ENCODE assay signal across 8 cellular contexts in the genomic region with DNA sequence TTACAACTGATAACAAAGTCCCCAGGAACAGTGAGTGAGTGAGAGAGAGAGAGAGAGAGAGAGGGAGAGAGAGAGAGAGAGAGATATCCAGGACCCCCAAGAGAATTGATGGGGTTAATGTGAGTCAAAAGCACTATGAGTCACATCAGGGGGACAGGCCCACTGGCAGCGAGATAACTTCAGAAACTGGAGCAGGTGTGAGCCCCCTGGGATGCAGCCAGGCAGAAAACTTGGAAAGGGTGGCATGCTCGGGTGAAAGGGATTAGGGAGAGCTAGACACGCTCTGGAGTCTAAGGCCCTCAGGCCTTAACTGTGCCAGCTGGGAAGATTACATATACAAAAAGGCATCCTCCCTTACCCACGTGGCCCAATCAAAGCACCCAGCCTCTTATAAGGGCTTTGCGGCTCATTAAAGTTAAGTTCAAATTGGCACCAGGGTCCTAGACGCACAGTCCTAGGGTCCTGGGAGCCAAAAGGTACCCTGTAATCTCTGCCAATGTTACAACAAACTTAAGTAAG. TPM values are rescaled to one million over a fixed set of nuclear protein-coding genes. Genes with fewer than 3 reads are reported as not detected.
DNase-seq lines count a peak whose midpoint lies in the region; ATAC-seq and TF ChIP-seq lines count a peak whose summit lies in the region.

No MANE protein-coding gene starts in this region.

- intact Hi-C loops in testis (cut with DNase I; ENCODE audit: low total_unique reads): no loop called here

- no peaks in the 10 kb centered on the region for H3K36me3 ChIP-seq in liver (ENCODE audit: control insufficient read depth in 4 of 4, insufficient read depth in 3 of 4, low read depth in 1 of 4, low read length in 3 of 4)
- H3K36me3 ChIP-seq in testis (ENCODE audit: low read depth, missing control alignments): no peaks in the 10 kb centered on the region

- peaks cover 0 to 6% (median 4%) of the 10 kb centered on the region in 4 donors for H3K4me1 ChIP-seq in liver (ENCODE audit: control insufficient read depth in 4 of 4, insufficient read depth in 4 of 4, low read length in 3 of 4)
- H3K4me1 ChIP-seq in testis: no peaks in the 10 kb centered on the region

- peak; percentile 21 for ATAC-seq in HG03378 (IDR thresholded peaks at IDR 0.05; ENCODE audit: unreplicated experiment)

- H3K9ac ChIP-seq in liver (ENCODE audit: low read depth in 1 of 2, low read length in 2 of 2): peak overlapping the region; percentile 32 to 76

- no peaks in the 10 kb centered on the region for H3K27me3 ChIP-seq in liver (ENCODE audit: control insufficient read depth in 4 of 4, insufficient read depth in 4 of 4, low read length in 3 of 4)
- H3K27me3 ChIP-seq in testis: no peaks in the 10 kb centered on the region

- TF ChIP-seq RAD21 in liver (IDR thresholded peaks at IDR 0.05): no peak

- no peak for TF ChIP-seq POLR2A in testis (IDR thresholded peaks at IDR 0.05)

- TF ChIP-seq CTCF in liver (IDR thresholded peaks at IDR 0.05; ENCODE audit: low read depth, low read length, missing input control) (no peak), testis (IDR thresholded peaks at IDR 0.05) (no peak)

- peak overlapping the region; percentile 60 to 66 (median 61) for H3K4me3 ChIP-seq in liver (ENCODE audit: low read depth in 1 of 3, low read length in 3 of 3)
- H3K4me3 ChIP-seq in testis: peak overlapping the region; percentile 64 to 77

- DNase-seq in DMS53 treated with DMSO at 0.1 percent for 48 hours (lab: John Stamatoyannopoulos, UW; ENCODE audit: unreplicated experiment) (peak; percentile 48), SW480 (ENCODE audit: low spot score) (peak; percentile 89), dedifferentiated amniotic fluid mesenchymal stem cell (ENCODE audit: extremely low spot score) (peak; percentile 70), testis (peak; percentile 54), SHP77 treated with DMSO at 0.1 percent for 48 hours (lab: John Stamatoyannopoulos, UW) (no peak), NCI-H2107 treated with DMSO at 0.1 percent for 48 hours (lab: John Stamatoyannopoulos, UW; ENCODE audit: unreplicated experiment) (no peak)

- no peaks in the 10 kb centered on the region for H3K9me3 ChIP-seq in liver (ENCODE audit: control insufficient read depth in 4 of 4, low read length in 3 of 4)
- H3K9me3 ChIP-seq in testis: no peaks in the 10 kb centered on the region

- 5% methylated on average over 6 of the region's 6 CpGs for WGBS in liver
- WGBS in testis, 2 donors: 0 to 4% methylated on average over 6 of the region's 6 CpGs

- H3K27ac ChIP-seq in liver (ENCODE audit: low read depth in 1 of 2, low read length in 2 of 2) (peak overlapping the region; percentile 88 to 90), testis (peak overlapping the region; percentile 83 to 88)

TF ChIP-seq in liver, 16 proteins besides CTCF, POLR2A, EP300 and RAD21:
- TF ChIP-seq FOXA1 (IDR thresholded peaks at IDR 0.05) (no peak), SP1 (IDR thresholded peaks at IDR 0.05) (no peak), TAF1 (conservative IDR thresholded peaks at IDR 0.05) (no peak), YY1 (IDR thresholded peaks at IDR 0.05) (no peak)
- TF ChIP-seq, protein P1, sequence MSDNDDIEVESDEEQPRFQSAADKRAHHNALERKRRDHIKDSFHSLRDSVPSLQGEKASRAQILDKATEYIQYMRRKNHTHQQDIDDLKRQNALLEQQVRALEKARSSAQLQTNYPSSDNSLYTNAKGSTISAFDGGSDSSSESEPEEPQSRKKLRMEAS (IDR thresholded peaks at IDR 0.05): peak; percentile 19
- TF ChIP-seq, protein P2, sequence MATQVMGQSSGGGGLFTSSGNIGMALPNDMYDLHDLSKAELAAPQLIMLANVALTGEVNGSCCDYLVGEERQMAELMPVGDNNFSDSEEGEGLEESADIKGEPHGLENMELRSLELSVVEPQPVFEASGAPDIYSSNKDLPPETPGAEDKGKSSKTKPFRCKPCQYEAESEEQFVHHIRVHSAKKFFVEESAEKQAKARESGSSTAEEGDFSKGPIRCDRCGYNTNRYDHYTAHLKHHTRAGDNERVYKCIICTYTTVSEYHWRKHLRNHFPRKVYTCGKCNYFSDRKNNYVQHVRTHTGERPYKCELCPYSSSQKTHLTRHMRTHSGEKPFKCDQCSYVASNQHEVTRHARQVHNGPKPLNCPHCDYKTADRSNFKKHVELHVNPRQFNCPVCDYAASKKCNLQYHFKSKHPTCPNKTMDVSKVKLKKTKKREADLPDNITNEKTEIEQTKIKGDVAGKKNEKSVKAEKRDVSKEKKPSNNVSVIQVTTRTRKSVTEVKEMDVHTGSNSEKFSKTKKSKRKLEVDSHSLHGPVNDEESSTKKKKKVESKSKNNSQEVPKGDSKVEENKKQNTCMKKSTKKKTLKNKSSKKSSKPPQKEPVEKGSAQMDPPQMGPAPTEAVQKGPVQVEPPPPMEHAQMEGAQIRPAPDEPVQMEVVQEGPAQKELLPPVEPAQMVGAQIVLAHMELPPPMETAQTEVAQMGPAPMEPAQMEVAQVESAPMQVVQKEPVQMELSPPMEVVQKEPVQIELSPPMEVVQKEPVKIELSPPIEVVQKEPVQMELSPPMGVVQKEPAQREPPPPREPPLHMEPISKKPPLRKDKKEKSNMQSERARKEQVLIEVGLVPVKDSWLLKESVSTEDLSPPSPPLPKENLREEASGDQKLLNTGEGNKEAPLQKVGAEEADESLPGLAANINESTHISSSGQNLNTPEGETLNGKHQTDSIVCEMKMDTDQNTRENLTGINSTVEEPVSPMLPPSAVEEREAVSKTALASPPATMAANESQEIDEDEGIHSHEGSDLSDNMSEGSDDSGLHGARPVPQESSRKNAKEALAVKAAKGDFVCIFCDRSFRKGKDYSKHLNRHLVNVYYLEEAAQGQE (IDR thresholded peaks at IDR 0.05): no peak

RNA-seq across cellular contexts. Expression of gene ACOT9, which starts 0.8 kb away (rescaled TPM):
- 10 to 100 TPM; 10.2 to 16.3 TPM for total RNA-seq in liver
- 10 to 100 TPM in 1 of 2 donors, 1 to 10 TPM in 1; 9.3 to 13.0 TPM for polyA plus RNA-seq in liver
- 10 to 100 TPM; 27.1 to 29.4 TPM for total RNA-seq in testis
- 22.0 TPM for polyA plus RNA-seq in testis (ENCODE audit: insufficient read depth, low read depth, low replicate concordance)

RNA-seq across cellular contexts. Expression of gene SAT1, which starts 40.7 kb away (rescaled TPM):
- 100 to 1,000 TPM; 105 to 388 TPM for total RNA-seq in liver
- 100 to 1,000 TPM; 204 to 780 TPM for polyA plus RNA-seq in liver
- total RNA-seq in testis: 100 to 1,000 TPM; 299 to 459 TPM
- 258 TPM for polyA plus RNA-seq in testis (ENCODE audit: insufficient read depth, low read depth, low replicate concordance)

Comparison
In these comparisons a context has a peak if more than half of its experiments do, and no peak if none do; other contexts are left out.
1. DNase-seq: peak in DMS53 treated with DMSO at 0.1 percent for 48 hours (single experiment), SW480 (single experiment), dedifferentiated amniotic fluid mesenchymal stem cell (single experiment) and testis (single experiment); none in SHP77 treated with DMSO at 0.1 percent for 48 hours (single experiment) and NCI-H2107 treated with DMSO at 0.1 percent for 48 hours (single experiment).